23 cellular contexts compared by ENCODE assay signal in genomic region chr5:35171991-35172390, GRCh38. TPM values are rescaled to one million over a fixed set of nuclear protein-coding genes. Genes with fewer than 3 reads are reported as not detected.
DNase-seq lines count a peak whose midpoint lies in the region; ATAC-seq lines count a peak whose summit lies in the region.
"Had no signal": no experiment of that assay in that cellular context is flagged by ENCODE, and none has a peak within 500 bp of the region (broad histone marks: within the 10 kb centered on the region; RNA-seq: fewer than 3 reads in every experiment).

No MANE protein-coding gene starts in this region.

- POLR2A ChIA-PET in activated CD4-positive, alpha-beta memory T cell treated with anti-CD3 and anti-CD28 coated beads, Interleukin-2, amount 10 ng/mL, durations not matched to agents 7 days and 5 days (lab: Charles Lee), result no interaction called here

- peak; percentile 69 for DNase-seq in SK-N-DZ (ENCODE audit: low spot score)
- DNase-seq in stimulated activated effector memory CD8-positive, alpha-beta T cell treated with anti-CD3 and anti-CD28 coated beads, Interleukin-12 subunit alpha, Interleukin-12 subunit beta, amount 100 ng/mL, for 72 hours (ENCODE audit: low spot score in 2 of 2), result no peak
- DNase-seq in activated CD4-positive, alpha-beta memory T cell treated with anti-CD3 and anti-CD28 coated beads, Interleukin-2, amount 10 ng/mL, durations not matched to agents 7 days and 5 days, result no peak
- DNase-seq in mucosa of gallbladder (ENCODE audit: low spot score), result no peak
- DNase-seq: CD8-positive, alpha-beta memory T cell; DMS79 treated with DMSO at 0.1 percent for 48 hours; GM23248; H7; KBM-7; MG63; NCI-H1694; NCI-H2029 treated with DMSO at 0.1 percent for 48 hours; NCI-H446 treated with DMSO at 0.1 percent for 48 hours; NCI-H526; NCI-H82; NK-92 treated with Interleukin-12 subunit alpha and Interleukin-12 subunit beta, amount 100 ng/mL, for 24 hours; PC-3 had no signal

- peaks cover 5% of the 10 kb centered on the region for H3K27me3 Mint-ChIP-seq in activated CD4-positive, alpha-beta memory T cell treated with anti-CD3 and anti-CD28 coated beads, Interleukin-2, amount 10 ng/mL, durations not matched to agents 7 days and 5 days

- no peak overlapping the region for H3K27ac Mint-ChIP-seq in stimulated activated effector memory CD8-positive, alpha-beta T cell treated with anti-CD3 and anti-CD28 coated beads, Interleukin-12 subunit alpha, Interleukin-12 subunit beta, amount 100 ng/mL, for 72 hours
- no peak overlapping the region for H3K27ac Mint-ChIP-seq in activated CD4-positive, alpha-beta memory T cell treated with anti-CD3 and anti-CD28 coated beads, Interleukin-2, amount 10 ng/mL, durations not matched to agents 7 days and 5 days
- H3K27ac Mint-ChIP-seq: CD8-positive, alpha-beta memory T cell had no signal

- no peaks in the 10 kb centered on the region for H3K4me1 Mint-ChIP-seq in stimulated activated effector memory CD8-positive, alpha-beta T cell treated with anti-CD3 and anti-CD28 coated beads, Interleukin-12 subunit alpha, Interleukin-12 subunit beta, amount 100 ng/mL, for 72 hours
- no peaks in the 10 kb centered on the region for H3K4me1 Mint-ChIP-seq in activated CD4-positive, alpha-beta memory T cell treated with anti-CD3 and anti-CD28 coated beads, Interleukin-2, amount 10 ng/mL, durations not matched to agents 7 days and 5 days
- H3K4me1 Mint-ChIP-seq: CD14-positive monocyte; CD8-positive, alpha-beta memory T cell had no signal

- H3K4me3 Mint-ChIP-seq in stimulated activated effector memory CD8-positive, alpha-beta T cell treated with anti-CD3 and anti-CD28 coated beads, Interleukin-12 subunit alpha, Interleukin-12 subunit beta, amount 100 ng/mL, for 72 hours, result no peak overlapping the region
- H3K4me3 Mint-ChIP-seq in activated CD4-positive, alpha-beta memory T cell treated with anti-CD3 and anti-CD28 coated beads, Interleukin-2, amount 10 ng/mL, durations not matched to agents 7 days and 5 days, result no peak overlapping the region
- H3K4me3 Mint-ChIP-seq: CD14-positive monocyte; CD8-positive, alpha-beta memory T cell had no signal

- CTCF ChIA-PET in activated CD4-positive, alpha-beta memory T cell treated with anti-CD3 and anti-CD28 coated beads, Interleukin-2, amount 10 ng/mL, durations not matched to agents 7 days and 5 days (lab: Charles Lee), result no interaction called here

- ATAC-seq in stimulated activated effector memory CD8-positive, alpha-beta T cell treated with anti-CD3 and anti-CD28 coated beads, Interleukin-12 subunit alpha, Interleukin-12 subunit beta, amount 100 ng/mL, for 72 hours, result peak; percentile 11
- ATAC-seq in HG03460 (IDR thresholded peaks at IDR 0.05; ENCODE audit: unreplicated experiment), result no peak
- ATAC-seq in GM21723 (IDR thresholded peaks at IDR 0.05; ENCODE audit: unreplicated experiment), result no peak
- ATAC-seq: PC-3, SK-N-SH treated with all-trans-retinoic acid at 6 μM for 48 hours had no signal

- H3K27me3 ChIP-seq in layer of hippocampus (ENCODE audit: control insufficient read depth, insufficient read depth, low read length), result no peaks in the 10 kb centered on the region
- H3K27me3 ChIP-seq: MG63 had no signal

- H3K27ac ChIP-seq in layer of hippocampus (ENCODE audit: low read depth, low read length), result peak overlapping the region; percentile 25
- H3K27ac ChIP-seq: GM23248 had no signal

- peaks cover 13% of the 10 kb centered on the region for H3K9me3 Mint-ChIP-seq in stimulated activated effector memory CD8-positive, alpha-beta T cell treated with anti-CD3 and anti-CD28 coated beads, Interleukin-12 subunit alpha, Interleukin-12 subunit beta, amount 100 ng/mL, for 72 hours
- no peaks in the 10 kb centered on the region for H3K9me3 Mint-ChIP-seq in activated CD4-positive, alpha-beta memory T cell treated with anti-CD3 and anti-CD28 coated beads, Interleukin-2, amount 10 ng/mL, durations not matched to agents 7 days and 5 days

- no peaks in the 10 kb centered on the region for H3K36me3 Mint-ChIP-seq in stimulated activated effector memory CD8-positive, alpha-beta T cell treated with anti-CD3 and anti-CD28 coated beads, Interleukin-12 subunit alpha, Interleukin-12 subunit beta, amount 100 ng/mL, for 72 hours
- H3K36me3 Mint-ChIP-seq in activated CD4-positive, alpha-beta memory T cell treated with anti-CD3 and anti-CD28 coated beads, Interleukin-2, amount 10 ng/mL, durations not matched to agents 7 days and 5 days (ENCODE audit: low read depth), result no peaks in the 10 kb centered on the region
- H3K36me3 Mint-ChIP-seq: CD8-positive, alpha-beta memory T cell had no signal

RNA-seq across cellular contexts. Expression of gene PRLR, which starts 58.3 kb away (rescaled TPM):
- 0.10 TPM in 2 replicates for polyA plus RNA-seq in SK-N-DZ (2014; cell fraction: cytosol; rRNA removed)
- polyA plus RNA-seq in SK-N-DZ (2014; cell fraction: nucleus; rRNA removed), result 0.22 and 0.67 TPM in 2 replicates
- not detected for total RNA-seq in activated CD4-positive, alpha-beta memory T cell treated with anti-CD3 and anti-CD28 coated beads, Interleukin-2, amount 10 ng/mL, durations not matched to agents 7 days and 5 days
- 9.3 TPM for total RNA-seq in mucosa of gallbladder
- total RNA-seq: A673; CD8-positive, alpha-beta memory T cell had no signal
- polyA plus RNA-seq: CD8-positive, alpha-beta memory T cell had no signal

Comparison
In these comparisons a context has a peak if more than half of its experiments do, and no peak if none do; other contexts are left out.
1. RNA of gene PRLR, which starts 58.3 kb away (total RNA-seq): 9.3 TPM in mucosa of gallbladder (single experiment); not detected in activated CD4-positive, alpha-beta memory T cell treated with anti-CD3 and anti-CD28 coated beads, Interleukin-2, amount 10 ng/mL, durations not matched to agents 7 days and 5 days; every median in the first group is over 10 times any median in the second.